Comparison of ENCODE assay signal across 23 cellular contexts in the genomic region with DNA sequence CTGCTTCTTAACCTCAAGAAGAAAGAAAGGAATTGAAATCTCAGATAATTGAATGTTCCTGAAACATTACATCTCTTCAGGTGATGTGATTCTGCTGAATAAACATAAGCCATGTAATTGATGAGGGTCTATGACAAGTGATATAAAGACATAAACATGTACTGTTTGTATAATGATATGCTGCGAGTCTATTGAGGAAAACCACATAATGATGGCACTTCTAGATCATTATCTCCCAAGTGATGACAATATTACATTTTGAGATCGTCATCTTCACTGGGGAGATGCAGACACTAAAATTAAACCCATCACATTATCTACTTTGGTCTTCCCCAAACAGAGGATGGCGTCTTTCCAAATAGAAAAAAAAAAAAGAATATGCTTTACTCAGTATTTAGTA. TPM values are rescaled to one million over a fixed set of nuclear protein-coding genes. Genes with fewer than 3 reads are reported as not detected.
A peak's percentile ranks its signal among the peaks of the same experiment; 100 is the strongest.
DNase-seq lines count a peak whose midpoint lies in the region; ATAC-seq, FAIRE-seq and TF ChIP-seq lines count a peak whose summit lies in the region.
"Had no signal": no experiment of that assay in that cellular context is flagged by ENCODE, and none has a peak within 500 bp of the region (broad histone marks: within the 10 kb centered on the region; RNA-seq: fewer than 3 reads in every experiment).

No MANE protein-coding gene starts in this region.

- DNase-seq in HepG2 (ENCODE audit: low spot score), result no peak
- DNase-seq in NCI-H69 (lab: John Stamatoyannopoulos, UW), result peak; percentile 32
- DNase-seq in lower lobe of right lung, result no peak
- no peak for DNase-seq in CD8-positive, alpha-beta memory T cell
- DNase-seq in breast epithelium (ENCODE audit: low spot score in 2 of 2), result no peak
- no peak for DNase-seq in smooth muscle cell (lab: John Stamatoyannopoulos, UW; ENCODE audit: unreplicated experiment)
- DNase-seq: activated CD8-positive, alpha-beta memory T cell treated with anti-CD3 and anti-CD28 coated beads, Interleukin-2, amount 50 U/mL, for 48 hours; activated naive CD8-positive, alpha-beta T cell treated with anti-CD3 and anti-CD28 coated beads for 36 hours; cerebellar nuclear complex; DMS 273 treated with DMSO at 0.1 percent for 48 hours; islet precursor cell; NCI-H1048; stimulated activated CD4-positive, alpha-beta T cell treated with anti-CD3 and anti-CD28 coated beads, Interleukin-4, amount 100 ng/mL, for 4 hours; stimulated activated naive CD8-positive, alpha-beta T cell treated with anti-CD3 and anti-CD28 coated beads, Interleukin-15, Interleukin-2, amounts not matched to agents 100 U/mL and 50 U/mL, for 24 hours had no signal

- no peak overlapping the region for H2AFZ ChIP-seq in HepG2 (ENCODE audit: low read length)
- H2AFZ ChIP-seq in smooth muscle cell (ENCODE audit: low read depth), result no peak overlapping the region
- H2AFZ ChIP-seq: GM23338 had no signal

- no peak overlapping the region for H3K27ac Mint-ChIP-seq in CD8-positive, alpha-beta memory T cell
- H3K27ac Mint-ChIP-seq: activated naive CD8-positive, alpha-beta T cell treated with anti-CD3 and anti-CD28 coated beads for 36 hours; activated T-helper 2 cell treated with anti-CD3 and anti-CD28 coated beads, Interferon-gamma antibody, Interleukin-2, Interleukin-4, amounts not matched to agents 10 μg/mL and 5 μg/mL and 100 μg/mL, durations not matched to agents 14 hours and 24 hours and 36 hours; GM23338; T-helper 2 cell treated with Interferon-gamma antibody and Interleukin-4, amounts not matched to agents 5 μg/mL and 100 μg/mL, for 36 hours; type B pancreatic cell had no signal

- H3K9me3 Mint-ChIP-seq in CD8-positive, alpha-beta memory T cell, result no peaks in the 10 kb centered on the region
- H3K9me3 Mint-ChIP-seq: activated naive CD8-positive, alpha-beta T cell treated with anti-CD3 and anti-CD28 coated beads for 36 hours; activated T-helper 2 cell treated with anti-CD3 and anti-CD28 coated beads, Interferon-gamma antibody, Interleukin-2, Interleukin-4, amounts not matched to agents 10 μg/mL and 5 μg/mL and 100 μg/mL, durations not matched to agents 14 hours and 24 hours and 36 hours; GM23338; T-helper 2 cell treated with Interferon-gamma antibody and Interleukin-4, amounts not matched to agents 5 μg/mL and 100 μg/mL, for 36 hours; type B pancreatic cell had no signal

- TF ChIP-seq POLR2A in HepG2 (IDR thresholded peaks at IDR 0.05; ENCODE audit: insufficient read depth in 1 of 2, low read depth in 2 of 2, low read length in 2 of 2) (no peak), breast epithelium (IDR thresholded peaks at IDR 0.05) (no peak)

- H3K4me1 Mint-ChIP-seq in CD8-positive, alpha-beta memory T cell, result no peaks in the 10 kb centered on the region
- H3K4me1 Mint-ChIP-seq: activated naive CD8-positive, alpha-beta T cell treated with anti-CD3 and anti-CD28 coated beads for 36 hours; GM23338 had no signal

- intact Hi-C loops in HepG2 (cut with micrococcal nuclease; ENCODE audit: unreplicated experiment), result no loop called here
- intact Hi-C loops in lower lobe of right lung (cut with DNase I), result no loop called here
- intact Hi-C loops in breast epithelium (cut with DNase I; ENCODE audit: low total_unique reads), result no loop called here

- H3K9ac ChIP-seq in liver (ENCODE audit: low read depth in 1 of 2, low read length in 2 of 2), result no peak overlapping the region
- no peak overlapping the region for H3K9ac ChIP-seq in HepG2 (ENCODE audit: insufficient read depth, low read depth, low read length)
- H3K9ac ChIP-seq in smooth muscle cell (ENCODE audit: low read depth), result no peak overlapping the region

- no peaks in the 10 kb centered on the region for H3F3A ChIP-seq in smooth muscle cell (ENCODE audit: low read depth)

- POLR2A ChIA-PET in HepG2 (lab: Yijun Ruan, JAX), result no interaction called here
- POLR2A ChIA-PET in CD8-positive, alpha-beta memory T cell (lab: Charles Lee), result no interaction called here

- no peak for TF ChIP-seq EP300 in HepG2 (IDR thresholded peaks at IDR 0.05; ENCODE audit: low read depth in 2 of 2, low read length in 2 of 2)
- no peak for TF ChIP-seq EP300 in HepG2 (CRISPR knock-in tag; IDR thresholded peaks at IDR 0.05; ENCODE audit: borderline replicate concordance)

- no peaks in the 10 kb centered on the region for H3K79me2 ChIP-seq in HepG2 (ENCODE audit: insufficient read depth, low read length)
- no peaks in the 10 kb centered on the region for H3K79me2 ChIP-seq in smooth muscle cell (ENCODE audit: low read depth)

- no peak for ATAC-seq in HepG2
- no peak for ATAC-seq in lower lobe of right lung
- no peak for ATAC-seq in HG02763 (IDR thresholded peaks at IDR 0.05; ENCODE audit: unreplicated experiment)
- ATAC-seq: GM23338; stimulated activated naive CD8-positive, alpha-beta T cell treated with anti-CD3 and anti-CD28 coated beads, Interleukin-15, Interleukin-2, amounts not matched to agents 100 U/mL and 50 U/mL, for 24 hours had no signal

- H3K4me2 ChIP-seq in HepG2 (ENCODE audit: low read depth, low read length) (no peak overlapping the region), smooth muscle cell (no peak overlapping the region)
- H3K4me2 ChIP-seq: GM23338 had no signal

- TF ChIP-seq CTCF in liver (IDR thresholded peaks at IDR 0.05; ENCODE audit: low read depth, low read length, missing input control) (no peak), HepG2 (CRISPR knock-in tag; IDR thresholded peaks at IDR 0.05) (no peak), lower lobe of right lung (IDR thresholded peaks at IDR 0.05) (no peak), breast epithelium (IDR thresholded peaks at IDR 0.05) (no peak), smooth muscle cell (IDR thresholded peaks at IDR 0.05; ENCODE audit: borderline replicate concordance, insufficient read depth, poor library complexity, severe bottlenecking) (no peak)

- CTCF ChIA-PET in HepG2 (lab: Yijun Ruan, JAX; ENCODE audit: low intra/inter-chr PET ratio, low total read pairs), result no interaction called here
- CTCF ChIA-PET in CD8-positive, alpha-beta memory T cell (lab: Charles Lee), result no interaction called here

- H3K36me3 ChIP-seq in liver (ENCODE audit: control insufficient read depth in 4 of 4, insufficient read depth in 3 of 4, low read depth in 1 of 4, low read length in 3 of 4) (no peaks in the 10 kb centered on the region), HepG2 (replicated peaks in 1 of 2; ENCODE audit: control insufficient read depth in 1 of 2, insufficient read depth in 2 of 2, low read length in 2 of 2) (no peaks in the 10 kb centered on the region), lower lobe of right lung (no peaks in the 10 kb centered on the region), breast epithelium (no peaks in the 10 kb centered on the region), smooth muscle cell (ENCODE audit: low read depth) (no peaks in the 10 kb centered on the region)
- no peaks in the 10 kb centered on the region for H3K36me3 ChIP-seq in CD8-positive, alpha-beta memory T cell (ENCODE audit: insufficient read depth, low read length)
- H3K36me3 ChIP-seq: neutrophil had no signal

- 51% methylated on average over 3 of the region's 3 CpGs for WGBS in liver
- WGBS in HepG2 (ENCODE audit: low lambda C conversion rate), result 1% methylated on average over 3 of the region's 3 CpGs
- 74% methylated on average over 3 of the region's 3 CpGs for WGBS in smooth muscle cell (ENCODE audit: low lambda C conversion rate)

- no peak overlapping the region for H3K4me3 ChIP-seq in liver (ENCODE audit: low read depth in 1 of 3, low read length in 3 of 3)
- H3K4me3 ChIP-seq in HepG2 (replicated peaks in 1 of 3; ENCODE audit: insufficient read depth in 1 of 3, low read depth in 2 of 3, low read length in 3 of 3), result no peak overlapping the region
- H3K4me3 ChIP-seq in lower lobe of right lung, result peak overlapping the region; percentile 38
- H3K4me3 ChIP-seq in CD8-positive, alpha-beta memory T cell (ENCODE audit: low read length), result no peak overlapping the region
- H3K4me3 ChIP-seq in breast epithelium, result no peak overlapping the region
- no peak overlapping the region for H3K4me3 ChIP-seq in smooth muscle cell
- H3K4me3 ChIP-seq: GM23338, SK-N-MC had no signal

- H3K4me3 Mint-ChIP-seq in CD8-positive, alpha-beta memory T cell, result no peak overlapping the region
- H3K4me3 Mint-ChIP-seq: activated naive CD8-positive, alpha-beta T cell treated with anti-CD3 and anti-CD28 coated beads for 36 hours; GM23338; T-helper 2 cell treated with Interferon-gamma antibody and Interleukin-4, amounts not matched to agents 5 μg/mL and 100 μg/mL, for 36 hours; type B pancreatic cell had no signal

- H3K27me3 Mint-ChIP-seq in CD8-positive, alpha-beta memory T cell, result peaks cover 0 to 5% of the 10 kb centered on the region in 2 donors

- no TSS peak for BruUV-seq in HepG2 (replicated peaks; lab: Mats Ljungman, UMichigan)

- in situ Hi-C loops in HepG2 (cut with HindIII; ENCODE audit: extremely low pct_ligation_motif_present, low pct_unique_long_range_greater_than_20kb), result no loop called here

- peaks cover 0 to 2% (median 0%) of the 10 kb centered on the region in 4 donors for H3K9me3 ChIP-seq in liver (ENCODE audit: control insufficient read depth in 4 of 4, low read length in 3 of 4)
- H3K9me3 ChIP-seq in HepG2 (ENCODE audit: low read length), result no peaks in the 10 kb centered on the region
- no peaks in the 10 kb centered on the region for H3K9me3 ChIP-seq in lower lobe of right lung
- no peaks in the 10 kb centered on the region for H3K9me3 ChIP-seq in CD8-positive, alpha-beta memory T cell (ENCODE audit: low read length)
- H3K9me3 ChIP-seq in breast epithelium, result no peaks in the 10 kb centered on the region
- H3K9me3 ChIP-seq in smooth muscle cell (replicated peaks; ENCODE audit: low read depth), result no peaks in the 10 kb centered on the region
- H3K9me3 ChIP-seq: neutrophil had no signal

- FAIRE-seq in HepG2 (lab: Jason Lieb, UNC), result no peak
- FAIRE-seq: frontal cortex had no signal

- H3K27ac ChIP-seq in liver (ENCODE audit: low read depth in 1 of 2, low read length in 2 of 2), result peak overlapping the region; percentile 19 to 72
- H3K27ac ChIP-seq in HepG2 (ENCODE audit: extremely low read length, insufficient read depth, low read length), result no peak overlapping the region
- H3K27ac ChIP-seq in lower lobe of right lung, result peak overlapping the region; percentile 78
- H3K27ac ChIP-seq in CD8-positive, alpha-beta memory T cell (ENCODE audit: low read depth, low read length), result no peak overlapping the region
- H3K27ac ChIP-seq in breast epithelium, result peak overlapping the region in 1 of 2 donors; percentile 6
- no peak overlapping the region for H3K27ac ChIP-seq in smooth muscle cell (ENCODE audit: low read depth)
- H3K27ac ChIP-seq: neutrophil, SK-N-MC had no signal

- no peaks in the 10 kb centered on the region for H3K4me1 ChIP-seq in liver (ENCODE audit: control insufficient read depth in 4 of 4, insufficient read depth in 4 of 4, low read length in 3 of 4)
- H3K4me1 ChIP-seq in HepG2 (ENCODE audit: insufficient read depth, low read length), result no peaks in the 10 kb centered on the region
- H3K4me1 ChIP-seq in lower lobe of right lung, result no peaks in the 10 kb centered on the region
- no peaks in the 10 kb centered on the region for H3K4me1 ChIP-seq in CD8-positive, alpha-beta memory T cell (ENCODE audit: insufficient read depth, low read length)
- no peaks in the 10 kb centered on the region for H3K4me1 ChIP-seq in breast epithelium
- H3K4me1 ChIP-seq in smooth muscle cell (ENCODE audit: low read depth), result no peaks in the 10 kb centered on the region

- H3K27me3 ChIP-seq in liver (ENCODE audit: control insufficient read depth in 4 of 4, insufficient read depth in 4 of 4, low read length in 3 of 4) (no peaks in the 10 kb centered on the region), HepG2 (ENCODE audit: control insufficient read depth in 1 of 2, insufficient read depth in 2 of 2, low read length in 2 of 2) (no peaks in the 10 kb centered on the region; a peak in 1 of 5 replicates), lower lobe of right lung (ENCODE audit: low read depth) (no peaks in the 10 kb centered on the region), breast epithelium (no peaks in the 10 kb centered on the region), smooth muscle cell (ENCODE audit: low read depth) (no peaks in the 10 kb centered on the region)
- H3K27me3 ChIP-seq in CD8-positive, alpha-beta memory T cell (ENCODE audit: insufficient read depth, low read length, poor library complexity, severe bottlenecking), result no peaks in the 10 kb centered on the region
- H3K27me3 ChIP-seq: neutrophil had no signal

- H4K20me1 ChIP-seq in HepG2 (ENCODE audit: insufficient read depth, low read length) (no peaks in the 10 kb centered on the region), smooth muscle cell (ENCODE audit: low read depth) (no peaks in the 10 kb centered on the region)

- no peak for TF ChIP-seq RAD21 in liver (IDR thresholded peaks at IDR 0.05)
- no peak for TF ChIP-seq RAD21 in HepG2 (CRISPR knock-in tag; IDR thresholded peaks at IDR 0.05)

- H3K36me3 Mint-ChIP-seq in CD8-positive, alpha-beta memory T cell, result peaks cover 0 to 3% (median 0%) of the 10 kb centered on the region in 3 donors
- H3K36me3 Mint-ChIP-seq: activated naive CD8-positive, alpha-beta T cell treated with anti-CD3 and anti-CD28 coated beads for 36 hours; type B pancreatic cell had no signal

RNA-seq across cellular contexts. Expression of gene PTPRB, which starts 0.5 kb away (rescaled TPM):
- total RNA-seq in liver (10 to 100 TPM in 1 of 2 donors, 1 to 10 TPM in 1; 9.0 to 64.9 TPM), HepG2 (2016; rRNA removed; fragmentation: Illumina TruSeq; extraction: Trizol) (0.02 TPM in 1 of 2 replicates, not detected in the other), lower lobe of right lung (91.4 TPM), breast epithelium (10 to 100 TPM; 18.4 to 36.1 (median 33.6) TPM), smooth muscle cell (0.58 and 7.3 TPM in 2 replicates)
- polyA plus RNA-seq in liver (1 to 10 TPM; 6.3 to 7.8 TPM), HepG2 (2011; rRNA removed) (0.05 and 0.07 TPM in 2 replicates), smooth muscle cell (0.56 and 0.76 TPM in 2 replicates)
- total RNA-seq in HepG2 (2016; cell fraction: cytosol; rRNA removed; fragmentation: Illumina TruSeq; extraction: Trizol; ENCODE audit: low read depth), result not detected in 2 replicates
- under 0.01 TPM in 1 of 2 replicates, not detected in the other for total RNA-seq in HepG2 (2016; cell fraction: insoluble cytoplasmic fraction; rRNA removed; fragmentation: Illumina TruSeq; extraction: Trizol)
- not detected in 2 replicates for total RNA-seq in HepG2 (2016; cell fraction: membrane; rRNA removed; fragmentation: Illumina TruSeq; extraction: Trizol)
- not detected in 2 replicates for total RNA-seq in HepG2 (2016; cell fraction: nucleus; rRNA removed; fragmentation: Illumina TruSeq; extraction: Trizol)
- 0.03 and 0.04 TPM in 2 replicates for polyA plus RNA-seq in HepG2 (2011; cell fraction: cytosol; rRNA removed)
- polyA plus RNA-seq in HepG2 (2011; cell fraction: nucleus; rRNA removed), result 0.05 and 0.12 TPM in 2 replicates
- 0.16 and 0.24 TPM in 2 replicates for polyA plus RNA-seq in HepG2 (2012)
- polyA plus RNA-seq in HepG2 (2016; cell fraction: cytosol; fragmentation: Illumina TruSeq; extraction: Trizol; ENCODE audit: low read depth), result not detected in 2 replicates
- polyA plus RNA-seq in HepG2 (2016; cell fraction: insoluble cytoplasmic fraction; fragmentation: Illumina TruSeq; extraction: Trizol; ENCODE audit: low read depth), result 0.02 TPM in 1 of 2 replicates, not detected in the other
- polyA plus RNA-seq in HepG2 (2016; cell fraction: membrane; fragmentation: Illumina TruSeq; extraction: Trizol; ENCODE audit: low read depth), result not detected in 2 replicates
- not detected in 2 replicates for polyA plus RNA-seq in HepG2 (2016; cell fraction: nucleus; fragmentation: Illumina TruSeq; extraction: Trizol; ENCODE audit: insufficient read depth, low read depth)
- polyA minus RNA-seq in HepG2 (2011; rRNA and poly(A)+ RNA removed; ENCODE audit: low replicate concordance), result 0.24 and 2.9 TPM in 2 replicates
- polyA minus RNA-seq in HepG2 (2011; cell fraction: cytosol; rRNA and poly(A)+ RNA removed), result 0.10 TPM in 1 of 2 replicates, not detected in the other
- polyA minus RNA-seq in HepG2 (2011; cell fraction: nucleus; rRNA and poly(A)+ RNA removed), result 0.39 and 0.75 TPM in 2 replicates
- total RNA-seq in CD8-positive, alpha-beta memory T cell, result not detected
- polyA plus RNA-seq in CD8-positive, alpha-beta memory T cell, result not detected
- total RNA-seq: activated naive CD8-positive, alpha-beta T cell treated with anti-CD3 and anti-CD28 coated beads for 36 hours; activated T-helper 2 cell treated with anti-CD3 and anti-CD28 coated beads, Interferon-gamma antibody, Interleukin-2, Interleukin-4, amounts not matched to agents 10 μg/mL and 5 μg/mL and 100 μg/mL, durations not matched to agents 14 hours and 24 hours and 36 hours had no signal

Comparison
In these comparisons a context has a peak if more than half of its experiments do, and no peak if none do; other contexts are left out.
1. H3K27ac ChIP-seq: peak in liver (2 of 2) and lower lobe of right lung (single experiment); none in HepG2 (single experiment), CD8-positive, alpha-beta memory T cell (single experiment) and smooth muscle cell (single experiment).